ENCODE assay signal across 12 cellular contexts in genomic region chr10:71323407-71323806, GRCh38. TPM values are rescaled to one million over a fixed set of nuclear protein-coding genes. Genes with fewer than 3 reads are reported as not detected.
DNase-seq lines count a peak whose midpoint lies in the region; ATAC-seq and TF ChIP-seq lines count a peak whose summit lies in the region.
"Had no signal": no experiment of that assay in that cellular context is flagged by ENCODE, and none has a peak within 500 bp of the region (broad histone marks: within the 10 kb centered on the region; RNA-seq: fewer than 3 reads in every experiment).

No MANE protein-coding gene starts in this region.

- H3K4me1 ChIP-seq in adipocyte (ENCODE audit: control insufficient read depth, insufficient read depth, low read length) (peaks cover 6% of the 10 kb centered on the region), heart left ventricle (peaks cover 0 to 21% (median 9%) of the 10 kb centered on the region in 12 donors)

- POLR2A ChIA-PET in activated CD4-positive, alpha-beta T cell treated with anti-CD3 and anti-CD28 coated beads for 36 hours (lab: Charles Lee) = no interaction called here

- CTCF ChIA-PET in activated CD4-positive, alpha-beta T cell treated with anti-CD3 and anti-CD28 coated beads for 36 hours (lab: Charles Lee) = interaction anchor here (0.7 to 1.8 kb wide), 5 partner anchors 9 to 573 kb away, joined by 3 to 8 read pairs (median 3); no protein-coding TSS in a partner anchor

- TF ChIP-seq RAD21 in Ishikawa (IDR thresholded peaks at IDR 0.05; ENCODE audit: low read depth) = no peak

- TF ChIP-seq CTCF in nephron (IDR thresholded peaks at IDR 0.05; ENCODE audit: unreplicated experiment in 3 of 3) (no peak), heart left ventricle (IDR thresholded peaks at IDR 0.05) (no peak)

- 83 to 89% (median 87%) methylated on average over 4 of the region's 4 CpGs for WGBS in heart left ventricle, 4 donors

- no peaks in the 10 kb centered on the region for H3K27me3 Mint-ChIP-seq in activated CD4-positive, alpha-beta T cell treated with anti-CD3 and anti-CD28 coated beads for 36 hours
- peaks cover 8% of the 10 kb centered on the region for H3K27me3 Mint-ChIP-seq in nephron (ENCODE audit: low read depth)

- intact Hi-C loops in activated CD4-positive, alpha-beta T cell treated with anti-CD3 and anti-CD28 coated beads for 36 hours (cut with DNase I, micrococcal nuclease) = no loop called here
- intact Hi-C loops in heart left ventricle (cut with DNase I) = loop anchor here in 5 of 10 donors (5.0 to 10.0 kb wide), 5 partner anchors 49 to 571 kb away; no protein-coding TSS in a partner anchor

- H3K27me3 ChIP-seq in adipocyte (replicated peaks; ENCODE audit: control insufficient read depth, insufficient read depth, low read length) = no peaks in the 10 kb centered on the region
- no peaks in the 10 kb centered on the region for H3K27me3 ChIP-seq in heart left ventricle

- peak; percentile 24 for ATAC-seq in activated CD4-positive, alpha-beta T cell treated with anti-CD3 and anti-CD28 coated beads for 36 hours
- ATAC-seq in HG03432 (IDR thresholded peaks at IDR 0.05; ENCODE audit: unreplicated experiment) (no peak), heart left ventricle (no peak)

- H3K36me3 ChIP-seq in adipocyte (ENCODE audit: control insufficient read depth, insufficient read depth, low read length, severe bottlenecking) (peaks cover 20% of the 10 kb centered on the region), heart left ventricle (peaks cover 0 to 40% (median 7%) of the 10 kb centered on the region in 9 donors)

- no peak for TF ChIP-seq EP300 in Ishikawa (IDR thresholded peaks at IDR 0.05; ENCODE audit: borderline replicate concordance)

- no peak for TF ChIP-seq POLR2A in heart left ventricle (IDR thresholded peaks at IDR 0.05)

- DNase-seq in activated CD4-positive, alpha-beta T cell treated with anti-CD3 and anti-CD28 coated beads for 36 hours = peak; percentile 21
- no peak for DNase-seq in activated CD4-positive, alpha-beta T cell treated with anti-CD3 and anti-CD28 coated beads, Interleukin-2, amount 50 U/mL, for 48 hours
- DNase-seq in adipocyte (ENCODE audit: low read depth) (peak; percentile 38), heart left ventricle (no peak), NCI-H1092 (lab: John Stamatoyannopoulos, UW) (no peak)
- DNase-seq: C1 segment of cervical spinal cord; glutamatergic neuron; stimulated activated naive CD4-positive, alpha-beta T cell treated with Interleukin-2 at 50 U/mL for 16 hours had no signal

- H3K36me3 Mint-ChIP-seq in activated CD4-positive, alpha-beta T cell treated with anti-CD3 and anti-CD28 coated beads for 36 hours (ENCODE audit: low read depth) = peaks cover 17% of the 10 kb centered on the region
- peaks cover 15% of the 10 kb centered on the region for H3K36me3 Mint-ChIP-seq in nephron (ENCODE audit: low read depth)

- H3K27ac ChIP-seq in heart left ventricle = no peak overlapping the region
- H3K27ac ChIP-seq: skin epidermis had no signal

- no peak overlapping the region for H3K9ac ChIP-seq in adipocyte (ENCODE audit: low read length)

- H3K27ac Mint-ChIP-seq in activated CD4-positive, alpha-beta T cell treated with anti-CD3 and anti-CD28 coated beads for 36 hours = no peak overlapping the region
- H3K27ac Mint-ChIP-seq in nephron = peak overlapping the region in 2 of 3 experiments; percentile 16 to 64

- peaks cover 18% of the 10 kb centered on the region for H3K4me1 Mint-ChIP-seq in activated CD4-positive, alpha-beta T cell treated with anti-CD3 and anti-CD28 coated beads for 36 hours
- peaks cover 24% of the 10 kb centered on the region for H3K4me1 Mint-ChIP-seq in nephron

- H3K9me3 ChIP-seq in adipocyte (ENCODE audit: control insufficient read depth, low read length) (no peaks in the 10 kb centered on the region), heart left ventricle (no peaks in the 10 kb centered on the region)

- H3K4me3 ChIP-seq in adipocyte (ENCODE audit: low read length) (no peak overlapping the region), heart left ventricle (no peak overlapping the region)
- H3K4me3 ChIP-seq: skin epidermis had no signal

- H3K4me3 Mint-ChIP-seq in activated CD4-positive, alpha-beta T cell treated with anti-CD3 and anti-CD28 coated beads for 36 hours = no peak overlapping the region
- H3K4me3 Mint-ChIP-seq in nephron = no peak overlapping the region

- no peaks in the 10 kb centered on the region for H3K9me3 Mint-ChIP-seq in activated CD4-positive, alpha-beta T cell treated with anti-CD3 and anti-CD28 coated beads for 36 hours (ENCODE audit: low read depth)
- no peaks in the 10 kb centered on the region for H3K9me3 Mint-ChIP-seq in nephron

TF ChIP-seq in Ishikawa, 13 proteins besides CTCF, POLR2A, EP300 and RAD21:
- no peak for TF ChIP-seq FOXM1 (IDR thresholded peaks at IDR 0.05; ENCODE audit: borderline replicate concordance, low read depth)
- TF ChIP-seq, protein P1, sequence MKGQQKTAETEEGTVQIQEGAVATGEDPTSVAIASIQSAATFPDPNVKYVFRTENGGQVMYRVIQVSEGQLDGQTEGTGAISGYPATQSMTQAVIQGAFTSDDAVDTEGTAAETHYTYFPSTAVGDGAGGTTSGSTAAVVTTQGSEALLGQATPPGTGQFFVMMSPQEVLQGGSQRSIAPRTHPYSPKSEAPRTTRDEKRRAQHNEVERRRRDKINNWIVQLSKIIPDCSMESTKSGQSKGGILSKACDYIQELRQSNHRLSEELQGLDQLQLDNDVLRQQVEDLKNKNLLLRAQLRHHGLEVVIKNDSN (IDR thresholded peaks at IDR 0.05) = peak; percentile 98

RNA-seq across cellular contexts. Expression of gene SLC29A3, which starts 4.3 kb away (rescaled TPM):
- total RNA-seq in activated CD4-positive, alpha-beta T cell treated with anti-CD3 and anti-CD28 coated beads for 36 hours = 1 to 10 TPM; 2.4 to 2.6 TPM
- 1 to 10 TPM in 8 of 9 donors, under 1 TPM in 1; 0.76 to 6.2 (median 1.8) TPM for total RNA-seq in heart left ventricle
- 1 to 10 TPM; 1.2 TPM for polyA plus RNA-seq in heart left ventricle

Comparison
In these comparisons a context has a peak if more than half of its experiments do, and no peak if none do; other contexts are left out.
1. DNase-seq: peak in activated CD4-positive, alpha-beta T cell treated with anti-CD3 and anti-CD28 coated beads for 36 hours (single experiment) and adipocyte (single experiment); none in activated CD4-positive, alpha-beta T cell treated with anti-CD3 and anti-CD28 coated beads, Interleukin-2, amount 50 U/mL, for 48 hours (0 of 2), heart left ventricle (0 of 5) and NCI-H1092 (single experiment).